30 cellular contexts compared by ENCODE assay signal in genomic region chr2:5666798-5667197, GRCh38. TPM values are rescaled to one million over a fixed set of nuclear protein-coding genes. Genes with fewer than 3 reads are reported as not detected.
DNase-seq lines count a peak whose midpoint lies in the region; ATAC-seq and TF ChIP-seq lines count a peak whose summit lies in the region.
"Had no signal": no experiment of that assay in that cellular context is flagged by ENCODE, and none has a peak within 500 bp of the region (broad histone marks: within the 10 kb centered on the region; RNA-seq: fewer than 3 reads in every experiment).

No MANE protein-coding gene starts in this region.

- no peaks in the 10 kb centered on the region for H3K4me1 Mint-ChIP-seq in WTC11
- H3K4me1 Mint-ChIP-seq in naive thymus-derived CD4-positive, alpha-beta T cell: no peaks in the 10 kb centered on the region
- H3K4me1 Mint-ChIP-seq: activated naive CD4-positive, alpha-beta T cell treated with anti-CD3 and anti-CD28 coated beads, Interleukin-2, amount 10 ng/mL, durations not matched to agents 7 days and 5 days; CD4-positive, alpha-beta memory T cell had no signal

- POLR2A ChIA-PET in WTC11 (lab: Charles Lee): no interaction called here
- POLR2A ChIA-PET in naive thymus-derived CD4-positive, alpha-beta T cell (lab: Charles Lee): no interaction called here

- H3K27ac Mint-ChIP-seq in WTC11: no peak overlapping the region
- H3K27ac Mint-ChIP-seq in naive thymus-derived CD4-positive, alpha-beta T cell: no peak overlapping the region
- H3K27ac Mint-ChIP-seq: activated CD4-positive, alpha-beta memory T cell treated with anti-CD3 and anti-CD28 coated beads for 36 hours; activated naive CD4-positive, alpha-beta T cell treated with anti-CD3 and anti-CD28 coated beads, Interleukin-2, amount 10 ng/mL, durations not matched to agents 7 days and 5 days; CD4-positive, alpha-beta memory T cell had no signal

- DNase-seq in Jurkat, Clone E6-1 (ENCODE audit: low read depth, low spot score): peak; percentile 60
- DNase-seq in WTC11 (ENCODE audit: low spot score): no peak
- peak; percentile 2 for DNase-seq in iris pigment epithelial cell (ENCODE audit: low read depth)
- no peak for DNase-seq in tibial artery
- DNase-seq in naive thymus-derived CD4-positive, alpha-beta T cell: no peak
- DNase-seq: activated CD4-positive, alpha-beta memory T cell treated with anti-CD3 and anti-CD28 coated beads for 36 hours; activated CD4-positive, alpha-beta T cell treated with anti-CD3 and anti-CD28 coated beads for 1 hour; activated CD8-positive, alpha-beta memory T cell treated with anti-CD3 and anti-CD28 coated beads, Interleukin-2, amount 50 U/mL, for 4 hours; activated naive CD4-positive, alpha-beta T cell treated with anti-CD3 and anti-CD28 coated beads, Interleukin-2, amount 10 ng/mL, durations not matched to agents 7 days and 5 days; AML-193; amniotic stem cell; CD4-positive, alpha-beta memory T cell; hypothalamus; left ventricle myocardium inferior; mesenchymal stem cell; NCI-H1417 treated with DMSO at 0.1 percent for 48 hours; NCI-H2081 treated with DMSO at 0.1 percent for 48 hours; NCI-H226; NCI-H526 treated with DMSO at 0.1 percent for 48 hours; SHP77 treated with DMSO at 0.1 percent for 48 hours; stimulated activated naive CD4-positive, alpha-beta T cell treated with Interleukin-2 at 50 U/mL for 16 hours had no signal

- peak overlapping the region in 9 of 11 experiments; percentile 10 to 48 (median 24); a peak in 10 of 22 replicates for H3K4me2 ChIP-seq in BLaER1 treated with 17β-estradiol and CSF1 and Interleukin-3, amounts not matched to agents 10 nM and 100 nM
- H3K4me2 ChIP-seq: smooth muscle cell had no signal

- no peak overlapping the region for H3K9ac ChIP-seq in BLaER1 treated with 17β-estradiol and CSF1 and Interleukin-3, amounts not matched to agents 10 nM and 100 nM

- no peaks in the 10 kb centered on the region for H3K9me3 ChIP-seq in BLaER1 treated with 17β-estradiol and CSF1 and Interleukin-3, amounts not matched to agents 10 nM and 100 nM (replicated peaks in 1 of 11)
- no peaks in the 10 kb centered on the region for H3K9me3 ChIP-seq in tibial artery
- no peaks in the 10 kb centered on the region for H3K9me3 ChIP-seq in naive thymus-derived CD4-positive, alpha-beta T cell (ENCODE audit: control insufficient read depth in 2 of 3, low read length in 3 of 3)
- H3K9me3 ChIP-seq: left ventricle myocardium inferior, right atrium auricular region had no signal

- no peaks in the 10 kb centered on the region for H3K36me3 ChIP-seq in BLaER1 treated with 17β-estradiol and CSF1 and Interleukin-3, amounts not matched to agents 10 nM and 100 nM
- no peaks in the 10 kb centered on the region for H3K36me3 ChIP-seq in tibial artery
- H3K36me3 ChIP-seq in naive thymus-derived CD4-positive, alpha-beta T cell (ENCODE audit: control insufficient read depth in 2 of 3, insufficient read depth in 3 of 3, low read length in 3 of 3): no peaks in the 10 kb centered on the region
- H3K36me3 ChIP-seq: left ventricle myocardium inferior, right atrium auricular region had no signal

- intact Hi-C loops in tibial artery (cut with DNase I; ENCODE audit: low total_unique reads): no loop called here
- intact Hi-C loops in naive thymus-derived CD4-positive, alpha-beta T cell (cut with micrococcal nuclease): no loop called here

- H3K27ac ChIP-seq in BLaER1 treated with 17β-estradiol and CSF1 and Interleukin-3, amounts not matched to agents 10 nM and 100 nM: no peak overlapping the region
- H3K27ac ChIP-seq in tibial artery: no peak overlapping the region
- H3K27ac ChIP-seq in naive thymus-derived CD4-positive, alpha-beta T cell (ENCODE audit: low read depth, low read length): no peak overlapping the region
- H3K27ac ChIP-seq: left ventricle myocardium inferior, right atrium auricular region had no signal

- H3K9me3 Mint-ChIP-seq in WTC11: peaks cover 60% of the 10 kb centered on the region
- peaks cover 0 to 7% (median 2%) of the 10 kb centered on the region in 11 donors for H3K9me3 Mint-ChIP-seq in naive thymus-derived CD4-positive, alpha-beta T cell
- H3K9me3 Mint-ChIP-seq: activated CD4-positive, alpha-beta memory T cell treated with anti-CD3 and anti-CD28 coated beads for 36 hours; activated naive CD4-positive, alpha-beta T cell treated with anti-CD3 and anti-CD28 coated beads, Interleukin-2, amount 10 ng/mL, durations not matched to agents 7 days and 5 days had no signal

- H3K27me3 ChIP-seq in BLaER1 treated with 17β-estradiol and CSF1 and Interleukin-3, amounts not matched to agents 10 nM and 100 nM: peaks cover 0 to under 1% (median 0%) of the 10 kb centered on the region in 11 experiments; a peak in 1 of 22 replicates
- H3K27me3 ChIP-seq in tibial artery: peaks cover 0 to under 1% of the 10 kb centered on the region in 2 donors
- H3K27me3 ChIP-seq in naive thymus-derived CD4-positive, alpha-beta T cell (ENCODE audit: control insufficient read depth in 2 of 2, insufficient read depth in 2 of 2, low read length in 2 of 2): no peaks in the 10 kb centered on the region
- H3K27me3 ChIP-seq: right atrium auricular region had no signal

- CTCF ChIA-PET in WTC11 (lab: Charles Lee): no interaction called here
- CTCF ChIA-PET in naive thymus-derived CD4-positive, alpha-beta T cell (lab: Charles Lee): no interaction called here

- ATAC-seq in WTC11 (peak; percentile 36; the same call in 1 of the 2 replicates), HG02981 (IDR thresholded peaks at IDR 0.05; ENCODE audit: unreplicated experiment) (no peak), GM19023 (IDR thresholded peaks at IDR 0.05; ENCODE audit: unreplicated experiment) (no peak)
- ATAC-seq in naive thymus-derived CD4-positive, alpha-beta T cell: no peak
- ATAC-seq: Panc1 had no signal

- H3K4me3 ChIP-seq in BLaER1 treated with 17β-estradiol and CSF1 and Interleukin-3, amounts not matched to agents 10 nM and 100 nM: no peak overlapping the region
- no peak overlapping the region for H3K4me3 ChIP-seq in Jurkat, Clone E6-1 (ENCODE audit: low read length)
- H3K4me3 ChIP-seq in tibial artery: no peak overlapping the region
- no peak overlapping the region for H3K4me3 ChIP-seq in naive thymus-derived CD4-positive, alpha-beta T cell (ENCODE audit: low read length)
- H3K4me3 ChIP-seq: left ventricle myocardium inferior, right atrium auricular region, smooth muscle cell had no signal

- peaks cover 14 to 55% (median 24%) of the 10 kb centered on the region in 10 experiments for H3K4me1 ChIP-seq in BLaER1 treated with 17β-estradiol and CSF1 and Interleukin-3, amounts not matched to agents 10 nM and 100 nM
- H3K4me1 ChIP-seq in tibial artery: no peaks in the 10 kb centered on the region
- H3K4me1 ChIP-seq in naive thymus-derived CD4-positive, alpha-beta T cell (ENCODE audit: control insufficient read depth in 2 of 2, insufficient read depth in 2 of 2, low read length in 2 of 2): no peaks in the 10 kb centered on the region
- H3K4me1 ChIP-seq: left ventricle myocardium inferior, right atrium auricular region had no signal

- TF ChIP-seq CTCF in WTC11 (IDR thresholded peaks at IDR 0.05) (no peak), tibial artery (IDR thresholded peaks at IDR 0.05) (no peak)

- H3K27me3 Mint-ChIP-seq in WTC11 (ENCODE audit: low read depth): peaks cover 9% of the 10 kb centered on the region
- peaks cover 0 to 3% (median 0%) of the 10 kb centered on the region in 5 donors for H3K27me3 Mint-ChIP-seq in naive thymus-derived CD4-positive, alpha-beta T cell
- H3K27me3 Mint-ChIP-seq: activated CD4-positive, alpha-beta memory T cell treated with anti-CD3 and anti-CD28 coated beads for 36 hours; activated naive CD4-positive, alpha-beta T cell treated with anti-CD3 and anti-CD28 coated beads, Interleukin-2, amount 10 ng/mL, durations not matched to agents 7 days and 5 days; CD4-positive, alpha-beta memory T cell had no signal

- peaks cover 46% of the 10 kb centered on the region for H3K36me3 Mint-ChIP-seq in WTC11
- H3K36me3 Mint-ChIP-seq in naive thymus-derived CD4-positive, alpha-beta T cell: no peaks in the 10 kb centered on the region
- H3K36me3 Mint-ChIP-seq: activated CD4-positive, alpha-beta memory T cell treated with anti-CD3 and anti-CD28 coated beads for 36 hours; activated naive CD4-positive, alpha-beta T cell treated with anti-CD3 and anti-CD28 coated beads, Interleukin-2, amount 10 ng/mL, durations not matched to agents 7 days and 5 days; CD4-positive, alpha-beta memory T cell had no signal

- H4K20me1 ChIP-seq in BLaER1 treated with 17β-estradiol and CSF1 and Interleukin-3, amounts not matched to agents 10 nM and 100 nM: no peaks in the 10 kb centered on the region

- H3K4me3 Mint-ChIP-seq in WTC11: no peak overlapping the region
- H3K4me3 Mint-ChIP-seq in naive thymus-derived CD4-positive, alpha-beta T cell: no peak overlapping the region
- H3K4me3 Mint-ChIP-seq: activated CD4-positive, alpha-beta memory T cell treated with anti-CD3 and anti-CD28 coated beads for 36 hours; activated naive CD4-positive, alpha-beta T cell treated with anti-CD3 and anti-CD28 coated beads, Interleukin-2, amount 10 ng/mL, durations not matched to agents 7 days and 5 days; CD4-positive, alpha-beta memory T cell had no signal

TF ChIP-seq in WTC11, 78 proteins besides CTCF, POLR2A, EP300 and RAD21 (continues in another document):
- TF ChIP-seq ZNF232 (CRISPR knock-in tag; IDR thresholded peaks at IDR 0.05): no peak
- no peak for TF ChIP-seq ZBTB21 (CRISPR knock-in tag; IDR thresholded peaks at IDR 0.05; ENCODE audit: borderline replicate concordance)
- TF ChIP-seq JAZF1 (CRISPR knock-in tag; IDR thresholded peaks at IDR 0.05): no peak
- TF ChIP-seq ZBTB43 (CRISPR knock-in tag; IDR thresholded peaks at IDR 0.05): no peak
- no peak for TF ChIP-seq GABPB1 (CRISPR knock-in tag; IDR thresholded peaks at IDR 0.05)
- no peak for TF ChIP-seq GTF2I (CRISPR knock-in tag; conservative IDR thresholded peaks at IDR 0.05)

RNA-seq across cellular contexts. Expression of gene SOX11, which starts 25.4 kb away (rescaled TPM):
- polyA plus RNA-seq in Jurkat, Clone E6-1 (2012; ENCODE audit: insufficient read depth, insufficient read length): 2.1 TPM
- 22.5 to 24.8 TPM (median 24.0 TPM) in 3 replicates for total RNA-seq in WTC11 (2021)
- total RNA-seq in naive thymus-derived CD4-positive, alpha-beta T cell: not detected
- not detected for polyA plus RNA-seq in naive thymus-derived CD4-positive, alpha-beta T cell
- total RNA-seq: activated CD4-positive, alpha-beta memory T cell treated with anti-CD3 and anti-CD28 coated beads for 36 hours; bronchial epithelial cell; CD4-positive, alpha-beta memory T cell; M059J; T-helper 2 cell treated with Interferon-gamma antibody and Interleukin-4, amounts not matched to agents 100 ng/mL and 5 ng/mL, for 36 hours had no signal
- polyA plus RNA-seq: CD4-positive, alpha-beta memory T cell had no signal

Comparison
In these comparisons a context has a peak if more than half of its experiments do, and no peak if none do; other contexts are left out.
1. DNase-seq: peak in Jurkat, Clone E6-1 (single experiment) and iris pigment epithelial cell (single experiment); none in WTC11 (single experiment), tibial artery (0 of 2) and naive thymus-derived CD4-positive, alpha-beta T cell (0 of 9).
2. RNA of gene SOX11, which starts 25.4 kb away (total RNA-seq): 22.5 to 24.8 TPM in WTC11; not detected in naive thymus-derived CD4-positive, alpha-beta T cell; every median in the first group is over 10 times any median in the second.